8 cellular contexts compared by ENCODE assay signal in genomic region chr2:231245253-231246094, GRCh38. TPM values are rescaled to one million over a fixed set of nuclear protein-coding genes. Genes with fewer than 3 reads are reported as not detected.
DNase-seq lines count a peak whose midpoint lies in the region; ATAC-seq and TF ChIP-seq lines count a peak whose summit lies in the region.
"Had no signal": no experiment of that assay in that cellular context is flagged by ENCODE, and none has a peak within 500 bp of the region (broad histone marks: within the 10 kb centered on the region; RNA-seq: fewer than 3 reads in every experiment).

No MANE protein-coding gene starts in this region.

- no peak overlapping the region for H3K4me3 Mint-ChIP-seq in activated naive CD8-positive, alpha-beta T cell treated with anti-CD3 and anti-CD28 coated beads for 36 hours
- H3K4me3 Mint-ChIP-seq: activated naive CD8-positive, alpha-beta T cell treated with anti-CD3 and anti-CD28 coated beads, Interleukin-2, amount 10 ng/mL, durations not matched to agents 7 days and 5 days had no signal

- no peaks in the 10 kb centered on the region for H3K79me2 ChIP-seq in Loucy (ENCODE audit: insufficient read depth, low read length)
- H3K79me2 ChIP-seq in mesendoderm (ENCODE audit: control insufficient read depth, insufficient read depth, low read length): no peaks in the 10 kb centered on the region

- H3K4me3 ChIP-seq in Loucy (ENCODE audit: low read length, poor library complexity, severe bottlenecking): no peak overlapping the region
- H3K4me3 ChIP-seq in body of pancreas: no peak overlapping the region
- H3K4me3 ChIP-seq in mesendoderm (ENCODE audit: low read length): no peak overlapping the region

- intact Hi-C loops in body of pancreas (cut with DNase I): no loop called here

- DNase-seq in body of pancreas (peak; percentile 25 to 58 (median 28)), mesendoderm (peak; percentile 13), RKO (ENCODE audit: low spot score) (no peak)
- no peak for DNase-seq in activated naive CD8-positive, alpha-beta T cell treated with anti-CD3 and anti-CD28 coated beads for 36 hours
- DNase-seq: activated naive CD8-positive, alpha-beta T cell treated with anti-CD3 and anti-CD28 coated beads, Interleukin-2, amount 10 ng/mL, durations not matched to agents 7 days and 5 days had no signal

- H3K23ac ChIP-seq in mesendoderm (ENCODE audit: low read length): no peak overlapping the region

- H3K27me3 ChIP-seq in Loucy (ENCODE audit: insufficient read depth, low read length, poor library complexity, severe bottlenecking): no peaks in the 10 kb centered on the region
- no peaks in the 10 kb centered on the region for H3K27me3 ChIP-seq in body of pancreas
- no peaks in the 10 kb centered on the region for H3K27me3 ChIP-seq in mesendoderm (ENCODE audit: insufficient read depth, low read length, poor library complexity)

- H3K9ac ChIP-seq in Loucy (ENCODE audit: low read depth, low read length, poor library complexity, severe bottlenecking) (no peak overlapping the region), mesendoderm (ENCODE audit: low read length) (no peak overlapping the region)

- no peaks in the 10 kb centered on the region for H3K36me3 Mint-ChIP-seq in activated naive CD8-positive, alpha-beta T cell treated with anti-CD3 and anti-CD28 coated beads for 36 hours
- H3K36me3 Mint-ChIP-seq: activated naive CD8-positive, alpha-beta T cell treated with anti-CD3 and anti-CD28 coated beads, Interleukin-2, amount 10 ng/mL, durations not matched to agents 7 days and 5 days had no signal

- H3K4ac ChIP-seq in mesendoderm (ENCODE audit: low read depth, low read length): no peak overlapping the region

- no peak for TF ChIP-seq POLR2A in body of pancreas (IDR thresholded peaks at IDR 0.05)

- H3K9me2 ChIP-seq in Loucy (replicated peaks; ENCODE audit: low read depth, low read length): no peaks in the 10 kb centered on the region

- H3K36me3 ChIP-seq in Loucy (ENCODE audit: insufficient read depth, low read length) (no peaks in the 10 kb centered on the region), body of pancreas (replicated peaks in 1 of 2; ENCODE audit: insufficient read depth in 1 of 2, low read depth in 2 of 2) (no peaks in the 10 kb centered on the region), mesendoderm (ENCODE audit: control insufficient read depth, insufficient read depth, low read length) (no peaks in the 10 kb centered on the region)

- no peak overlapping the region for H3K27ac Mint-ChIP-seq in activated naive CD8-positive, alpha-beta T cell treated with anti-CD3 and anti-CD28 coated beads for 36 hours
- H3K27ac Mint-ChIP-seq: activated naive CD8-positive, alpha-beta T cell treated with anti-CD3 and anti-CD28 coated beads, Interleukin-2, amount 10 ng/mL, durations not matched to agents 7 days and 5 days had no signal

- no peak overlapping the region for H2BK120ac ChIP-seq in mesendoderm (ENCODE audit: low read depth, low read length)

- ATAC-seq in body of pancreas: peak; percentile 52
- ATAC-seq in GM18868 (IDR thresholded peaks at IDR 0.05; ENCODE audit: unreplicated experiment): no peak

- H3K4me1 ChIP-seq in Loucy (ENCODE audit: insufficient read depth, low read length, poor library complexity, severe bottlenecking) (peaks cover 10% of the 10 kb centered on the region), body of pancreas (peaks cover 35% of the 10 kb centered on the region), mesendoderm (ENCODE audit: control insufficient read depth, low read depth, low read length) (no peaks in the 10 kb centered on the region)

- no peaks in the 10 kb centered on the region for H3K9me3 Mint-ChIP-seq in activated naive CD8-positive, alpha-beta T cell treated with anti-CD3 and anti-CD28 coated beads for 36 hours
- H3K9me3 Mint-ChIP-seq: activated naive CD8-positive, alpha-beta T cell treated with anti-CD3 and anti-CD28 coated beads, Interleukin-2, amount 10 ng/mL, durations not matched to agents 7 days and 5 days had no signal

- no peaks in the 10 kb centered on the region for H3K27me3 Mint-ChIP-seq in activated naive CD8-positive, alpha-beta T cell treated with anti-CD3 and anti-CD28 coated beads for 36 hours

- H4K8ac ChIP-seq in mesendoderm (ENCODE audit: low read depth, low read length): no peak overlapping the region

- H4K5ac ChIP-seq in mesendoderm (ENCODE audit: low read length): no peak overlapping the region

- H2AK5ac ChIP-seq in mesendoderm (ENCODE audit: low read length): no peak overlapping the region

- TF ChIP-seq CTCF in GM12873 (IDR thresholded peaks at IDR 0.05; ENCODE audit: insufficient read depth, low read depth, low read length, missing control alignments) (peak; percentile 46), Loucy (conservative IDR thresholded peaks at IDR 0.05; ENCODE audit: low read length) (peak; percentile 56), body of pancreas (IDR thresholded peaks at IDR 0.05) (peak in 5 of 7 experiments; percentile 13 to 35 (median 24))

- H3K4me2 ChIP-seq in Loucy (ENCODE audit: low read depth, low read length, poor library complexity, severe bottlenecking): no peak overlapping the region
- H3K4me2 ChIP-seq in mesendoderm (ENCODE audit: low read length): no peak overlapping the region

- H3K9me3 ChIP-seq in Loucy (ENCODE audit: insufficient read depth, low read depth, low read length) (no peaks in the 10 kb centered on the region), body of pancreas (no peaks in the 10 kb centered on the region)

- no peaks in the 10 kb centered on the region for H3F3A ChIP-seq in Loucy (ENCODE audit: low read depth)

- no peak overlapping the region for H2AFZ ChIP-seq in Loucy (ENCODE audit: low read length)

- no peaks in the 10 kb centered on the region for H3K4me1 Mint-ChIP-seq in activated naive CD8-positive, alpha-beta T cell treated with anti-CD3 and anti-CD28 coated beads for 36 hours
- H3K4me1 Mint-ChIP-seq: activated naive CD8-positive, alpha-beta T cell treated with anti-CD3 and anti-CD28 coated beads, Interleukin-2, amount 10 ng/mL, durations not matched to agents 7 days and 5 days had no signal

- no peaks in the 10 kb centered on the region for H4K20me1 ChIP-seq in Loucy (ENCODE audit: insufficient read depth, low read length, poor library complexity, severe bottlenecking)

- 30% methylated on average over 14 of the region's 14 CpGs for WGBS in body of pancreas, 2 donors
- no CpG with 5 or more reads among the region's 14 CpGs for WGBS in mesendoderm (ENCODE audit: extremely low coverage, insufficient coverage, low lambda C conversion rate)

- peak overlapping the region in 2 of 4 donors; percentile 7 to 30 for H3K27ac ChIP-seq in body of pancreas
- H3K27ac ChIP-seq in mesendoderm (ENCODE audit: low read depth, low read length): no peak overlapping the region

- H2BK15ac ChIP-seq in mesendoderm (replicated peaks; ENCODE audit: low read depth): no peak overlapping the region

- no peak overlapping the region for H2BK5ac ChIP-seq in mesendoderm (ENCODE audit: low read length)

- H3K18ac ChIP-seq in mesendoderm (ENCODE audit: low read length): no peak overlapping the region

- no peaks in the 10 kb centered on the region for H3K79me1 ChIP-seq in mesendoderm (ENCODE audit: low read length)

- no peak overlapping the region for H3K56ac ChIP-seq in mesendoderm (ENCODE audit: low read length)

RNA-seq across cellular contexts. Expression of gene ARMC9, which starts 47.0 kb away (rescaled TPM):
- total RNA-seq in body of pancreas: 10 to 100 TPM in 1 of 2 donors, 1 to 10 TPM in 1; 6.9 to 10.1 TPM
- 19.5 TPM for polyA plus RNA-seq in mesendoderm (2013, experiment 1 of 2)
- polyA plus RNA-seq in mesendoderm (2013, experiment 2 of 2): 20.4 TPM
- total RNA-seq in activated naive CD8-positive, alpha-beta T cell treated with anti-CD3 and anti-CD28 coated beads for 36 hours: 1 to 10 TPM; 3.9 to 5.1 TPM

Comparison
In these comparisons a context has a peak if more than half of its experiments do, and no peak if none do; other contexts are left out.
1. DNase-seq: peak in body of pancreas (4 of 4) and mesendoderm (single experiment); none in RKO (single experiment) and activated naive CD8-positive, alpha-beta T cell treated with anti-CD3 and anti-CD28 coated beads for 36 hours (single experiment).
2. Peak in every context shown above with its lines, with median percentiles within 50 percentile points of each other: CTCF ChIP-seq.